13 cellular contexts compared by ENCODE assay signal in the genomic region with DNA sequence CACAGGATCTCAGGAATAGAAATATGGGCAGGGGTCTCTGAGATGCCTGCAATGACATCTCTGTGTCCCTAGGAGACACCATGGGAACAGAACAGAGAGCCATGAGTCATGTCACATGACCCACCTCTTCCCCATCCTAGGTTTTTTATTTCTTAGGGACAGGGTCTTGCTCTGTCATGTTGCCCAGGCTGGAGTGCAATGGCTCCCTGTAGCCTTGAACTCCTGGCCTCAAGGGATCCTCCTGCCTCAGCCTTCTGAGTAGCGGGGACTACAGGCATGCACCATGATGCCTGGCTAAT. TPM values are rescaled to one million over a fixed set of nuclear protein-coding genes. Genes with fewer than 3 reads are reported as not detected.
DNase-seq lines count a peak whose midpoint lies in the region; ATAC-seq and TF ChIP-seq lines count a peak whose summit lies in the region.
"Had no signal": no experiment of that assay in that cellular context is flagged by ENCODE, and none has a peak within 500 bp of the region (broad histone marks: within the 10 kb centered on the region; RNA-seq: fewer than 3 reads in every experiment).

No MANE protein-coding gene starts in this region.

- H3K27ac Mint-ChIP-seq in WTC11 = no peak overlapping the region
- no peak overlapping the region for H3K27ac Mint-ChIP-seq in type B pancreatic cell
- no peak overlapping the region for H3K27ac Mint-ChIP-seq in activated CD4-positive, alpha-beta T cell treated with anti-CD3 and anti-CD28 coated beads, Interleukin-2, amount 10 ng/mL, durations not matched to agents 7 days and 5 days
- H3K27ac Mint-ChIP-seq: IgD-negative memory B cell had no signal

- peaks cover 16 to 85% (median 67%) of the 10 kb centered on the region in 5 donors for H3K4me1 ChIP-seq in subcutaneous abdominal adipose tissue (ENCODE audit: control insufficient read depth in 5 of 5, insufficient read depth in 5 of 5, low read length in 5 of 5)

- H3K4me3 Mint-ChIP-seq in WTC11 (no peak overlapping the region), type B pancreatic cell (no peak overlapping the region)
- no peak overlapping the region for H3K4me3 Mint-ChIP-seq in activated CD4-positive, alpha-beta T cell treated with anti-CD3 and anti-CD28 coated beads, Interleukin-2, amount 10 ng/mL, durations not matched to agents 7 days and 5 days
- H3K4me3 Mint-ChIP-seq: H9, IgD-negative memory B cell had no signal

- H3K9me3 Mint-ChIP-seq in WTC11 (no peaks in the 10 kb centered on the region), type B pancreatic cell (no peaks in the 10 kb centered on the region)
- no peaks in the 10 kb centered on the region for H3K9me3 Mint-ChIP-seq in activated CD4-positive, alpha-beta T cell treated with anti-CD3 and anti-CD28 coated beads, Interleukin-2, amount 10 ng/mL, durations not matched to agents 7 days and 5 days
- H3K9me3 Mint-ChIP-seq: H9, IgD-negative memory B cell had no signal

- H3K4me3 ChIP-seq in brain microvascular endothelial cell (ENCODE audit: low read depth, low read length) (no peak overlapping the region), subcutaneous abdominal adipose tissue (ENCODE audit: low read depth in 1 of 5, low read length in 5 of 5) (no peak overlapping the region)
- H3K4me3 ChIP-seq: BLaER1 treated with 17β-estradiol and CSF1 and Interleukin-3, amounts not matched to agents 10 nM and 100 nM; SJSA1 had no signal

- H3K36me3 ChIP-seq in brain microvascular endothelial cell (replicated peaks) (peaks cover 2% of the 10 kb centered on the region), subcutaneous abdominal adipose tissue (ENCODE audit: control insufficient read depth in 5 of 5, insufficient read depth in 5 of 5, low read length in 5 of 5) (peaks cover 0 to 3% (median 0%) of the 10 kb centered on the region in 5 donors)
- H3K36me3 ChIP-seq: BLaER1 treated with 17β-estradiol and CSF1 and Interleukin-3, amounts not matched to agents 10 nM and 100 nM; SJSA1 had no signal

- DNase-seq in WTC11 (ENCODE audit: low spot score) (no peak), brain microvascular endothelial cell (no peak), mesenteric fat pad (ENCODE audit: low spot score) (peak; percentile 2), type B pancreatic cell (ENCODE audit: extremely low spot score, unreplicated experiment) (no peak)
- DNase-seq in activated CD4-positive, alpha-beta T cell treated with anti-CD3 and anti-CD28 coated beads, Interleukin-2, amount 10 ng/mL, durations not matched to agents 7 days and 5 days = no peak
- DNase-seq: H9, NCI-H2081 had no signal

- H3K36me3 Mint-ChIP-seq in WTC11 = no peaks in the 10 kb centered on the region; the same call in 1 of the 2 replicates
- H3K36me3 Mint-ChIP-seq in type B pancreatic cell = no peaks in the 10 kb centered on the region
- no peaks in the 10 kb centered on the region for H3K36me3 Mint-ChIP-seq in activated CD4-positive, alpha-beta T cell treated with anti-CD3 and anti-CD28 coated beads, Interleukin-2, amount 10 ng/mL, durations not matched to agents 7 days and 5 days (ENCODE audit: low read depth)
- H3K36me3 Mint-ChIP-seq: IgD-negative memory B cell had no signal

- H3K27ac ChIP-seq in brain microvascular endothelial cell (no peak overlapping the region), subcutaneous abdominal adipose tissue (ENCODE audit: low read depth, low read length) (peak overlapping the region; percentile 34)
- H3K27ac ChIP-seq: BLaER1 treated with 17β-estradiol and CSF1 and Interleukin-3, amounts not matched to agents 10 nM and 100 nM; SJSA1 had no signal

- POLR2A ChIA-PET in WTC11 (lab: Charles Lee) = interaction anchor here (0.6 to 0.9 kb wide), 2 partner anchors 108 to 165 kb away, joined by 3 to 10 read pairs; partner anchors contain the start of gene SEC11A
- POLR2A ChIA-PET in activated CD4-positive, alpha-beta T cell treated with anti-CD3 and anti-CD28 coated beads, Interleukin-2, amount 10 ng/mL, durations not matched to agents 7 days and 5 days (lab: Charles Lee) = no interaction called here

- CTCF ChIA-PET in WTC11 (lab: Charles Lee) = interaction anchor here (0.6 to 1.4 kb wide), 3 partner anchors 39 to 55 kb away, joined by 3 to 7 read pairs (median 3); no protein-coding TSS in a partner anchor
- CTCF ChIA-PET in activated CD4-positive, alpha-beta T cell treated with anti-CD3 and anti-CD28 coated beads, Interleukin-2, amount 10 ng/mL, durations not matched to agents 7 days and 5 days (lab: Charles Lee) = interaction anchor here (1.0 to 1.3 kb wide), 2 partner anchors 9 to 18 kb away, joined by 3 read pairs; no protein-coding TSS in a partner anchor

- H3K4me1 Mint-ChIP-seq in WTC11 (peaks cover 47% of the 10 kb centered on the region), type B pancreatic cell (ENCODE audit: unreplicated experiment) (peaks cover 28% of the 10 kb centered on the region)
- peaks cover under 1% of the 10 kb centered on the region for H3K4me1 Mint-ChIP-seq in activated CD4-positive, alpha-beta T cell treated with anti-CD3 and anti-CD28 coated beads, Interleukin-2, amount 10 ng/mL, durations not matched to agents 7 days and 5 days
- H3K4me1 Mint-ChIP-seq: IgD-negative memory B cell had no signal

- H3K27me3 Mint-ChIP-seq in WTC11 (ENCODE audit: low read depth) = no peaks in the 10 kb centered on the region
- no peaks in the 10 kb centered on the region for H3K27me3 Mint-ChIP-seq in type B pancreatic cell
- H3K27me3 Mint-ChIP-seq in activated CD4-positive, alpha-beta T cell treated with anti-CD3 and anti-CD28 coated beads, Interleukin-2, amount 10 ng/mL, durations not matched to agents 7 days and 5 days = no peaks in the 10 kb centered on the region

- in situ Hi-C loops in brain microvascular endothelial cell (cut with HindIII; ENCODE audit: low pct_ligation_motif_present, low sequenced_read_pairs) = no loop called here

- no peak overlapping the region for H3K9ac ChIP-seq in subcutaneous abdominal adipose tissue (ENCODE audit: low read length in 5 of 5)
- H3K9ac ChIP-seq: BLaER1 treated with 17β-estradiol and CSF1 and Interleukin-3, amounts not matched to agents 10 nM and 100 nM had no signal

- H3K27me3 ChIP-seq in brain microvascular endothelial cell (replicated peaks) = no peaks in the 10 kb centered on the region
- H3K27me3 ChIP-seq in subcutaneous abdominal adipose tissue (ENCODE audit: control insufficient read depth in 5 of 5, insufficient read depth in 4 of 5, low read length in 5 of 5) = no peaks in the 10 kb centered on the region
- H3K27me3 ChIP-seq: BLaER1 treated with 17β-estradiol and CSF1 and Interleukin-3, amounts not matched to agents 10 nM and 100 nM; SJSA1 had no signal

- H3K9me3 ChIP-seq in subcutaneous abdominal adipose tissue (ENCODE audit: control insufficient read depth in 5 of 5, low read length in 5 of 5) = no peaks in the 10 kb centered on the region
- H3K9me3 ChIP-seq: BLaER1 treated with 17β-estradiol and CSF1 and Interleukin-3, amounts not matched to agents 10 nM and 100 nM; SJSA1 had no signal

- ATAC-seq in WTC11 = no peak
- no peak for ATAC-seq in HG03520 (IDR thresholded peaks at IDR 0.05; ENCODE audit: unreplicated experiment)
- no peak for ATAC-seq in GM19467 (IDR thresholded peaks at IDR 0.05; ENCODE audit: unreplicated experiment)

- TF ChIP-seq CTCF in WTC11 (IDR thresholded peaks at IDR 0.05) (no peak), brain microvascular endothelial cell (IDR thresholded peaks at IDR 0.05; ENCODE audit: low read depth, low read length, missing control alignments) (peak; percentile 8), type B pancreatic cell (conservative IDR thresholded peaks at IDR 0.05) (no peak)

TF ChIP-seq in WTC11, 78 proteins besides CTCF, POLR2A, EP300 and RAD21:
- TF ChIP-seq ZNF671 (CRISPR knock-in tag; IDR thresholded peaks at IDR 0.05) = no peak
- TF ChIP-seq, protein P1, sequence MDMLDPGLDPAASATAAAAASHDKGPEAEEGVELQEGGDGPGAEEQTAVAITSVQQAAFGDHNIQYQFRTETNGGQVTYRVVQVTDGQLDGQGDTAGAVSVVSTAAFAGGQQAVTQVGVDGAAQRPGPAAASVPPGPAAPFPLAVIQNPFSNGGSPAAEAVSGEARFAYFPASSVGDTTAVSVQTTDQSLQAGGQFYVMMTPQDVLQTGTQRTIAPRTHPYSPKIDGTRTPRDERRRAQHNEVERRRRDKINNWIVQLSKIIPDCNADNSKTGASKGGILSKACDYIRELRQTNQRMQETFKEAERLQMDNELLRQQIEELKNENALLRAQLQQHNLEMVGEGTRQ (CRISPR knock-in tag; IDR thresholded peaks at IDR 0.05) = peak; percentile 62

RNA-seq across cellular contexts. Expression of gene ALPK3, which starts 6.4 kb away (rescaled TPM):
- total RNA-seq in WTC11 (2021) (16.5 to 23.0 TPM (median 20.9 TPM) in 3 replicates), mesenteric fat pad (2.7 TPM), type B pancreatic cell (ENCODE audit: low replicate concordance) (9.6 and 10.8 TPM in 2 replicates)
- total RNA-seq in activated CD4-positive, alpha-beta T cell treated with anti-CD3 and anti-CD28 coated beads, Interleukin-2, amount 10 ng/mL, durations not matched to agents 7 days and 5 days = under 1 TPM; 0.15 to 0.27 TPM
